ENCODE assay signal across 6 cellular contexts in genomic region chrX:155435744-155436112, GRCh38.
"Had no signal": no experiment of that assay in that cellular context is flagged by ENCODE, and none has a peak within 500 bp of the region (broad histone marks: within the 10 kb centered on the region; RNA-seq: fewer than 3 reads in every experiment).

No MANE protein-coding gene starts in this region.

- ATAC-seq: HCT116 had no signal

- DNase-seq: GM23248, GOT3, H7, HFFc6, IMR-90 had no signal
